In the genomic region with DNA sequence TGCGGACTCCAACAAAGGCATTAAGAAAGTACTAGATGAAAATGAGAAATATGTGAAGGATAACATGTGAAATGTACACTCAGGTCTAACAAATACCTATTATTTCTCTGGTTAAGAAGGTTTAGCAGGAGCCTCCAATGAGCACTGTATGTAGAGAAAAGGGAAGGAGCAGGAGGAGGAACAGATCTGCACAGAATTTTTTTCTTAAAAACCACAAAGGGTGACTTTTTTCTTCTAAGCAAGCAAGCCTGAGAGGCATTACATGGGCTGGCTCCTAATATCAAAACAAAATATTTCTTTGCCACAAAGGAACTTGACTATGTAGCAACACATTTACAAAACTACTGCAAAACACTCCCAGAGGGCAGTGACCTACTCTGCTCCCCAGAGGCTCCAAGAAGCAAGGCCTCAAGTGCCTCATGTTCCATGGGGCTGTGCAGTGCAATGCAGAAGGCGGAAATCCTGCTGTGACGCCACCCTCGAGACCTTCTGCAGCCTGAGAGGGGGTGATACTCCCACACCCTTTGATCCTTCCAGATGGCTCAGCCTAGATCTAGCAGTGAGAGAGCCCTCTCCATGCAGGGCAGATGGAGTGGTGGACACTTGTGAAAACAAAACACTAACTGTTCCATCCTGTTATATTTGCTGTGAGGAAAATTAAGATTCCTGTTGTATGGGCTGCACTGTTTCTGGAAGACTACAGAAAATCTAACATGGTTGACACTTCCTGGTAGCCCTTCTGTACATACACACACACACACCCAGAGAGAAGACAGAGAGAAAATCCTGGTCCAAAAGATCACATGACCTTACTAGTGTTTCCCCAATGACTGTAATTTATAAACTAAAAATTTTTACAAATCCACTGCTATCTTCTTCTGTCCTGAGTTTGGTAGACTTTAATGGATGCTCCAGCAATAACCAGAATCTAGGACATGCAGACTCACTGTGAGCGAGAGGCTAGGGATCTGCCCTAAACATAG, we compare ENCODE assay signal across 1 cellular context.
TF ChIP-seq lines count a peak whose summit lies in the region.

No MANE protein-coding gene starts in this region.

TF ChIP-seq in WTC11, 78 proteins besides CTCF, POLR2A, EP300 and RAD21 (continued from another document):
- TF ChIP-seq, protein P1, sequence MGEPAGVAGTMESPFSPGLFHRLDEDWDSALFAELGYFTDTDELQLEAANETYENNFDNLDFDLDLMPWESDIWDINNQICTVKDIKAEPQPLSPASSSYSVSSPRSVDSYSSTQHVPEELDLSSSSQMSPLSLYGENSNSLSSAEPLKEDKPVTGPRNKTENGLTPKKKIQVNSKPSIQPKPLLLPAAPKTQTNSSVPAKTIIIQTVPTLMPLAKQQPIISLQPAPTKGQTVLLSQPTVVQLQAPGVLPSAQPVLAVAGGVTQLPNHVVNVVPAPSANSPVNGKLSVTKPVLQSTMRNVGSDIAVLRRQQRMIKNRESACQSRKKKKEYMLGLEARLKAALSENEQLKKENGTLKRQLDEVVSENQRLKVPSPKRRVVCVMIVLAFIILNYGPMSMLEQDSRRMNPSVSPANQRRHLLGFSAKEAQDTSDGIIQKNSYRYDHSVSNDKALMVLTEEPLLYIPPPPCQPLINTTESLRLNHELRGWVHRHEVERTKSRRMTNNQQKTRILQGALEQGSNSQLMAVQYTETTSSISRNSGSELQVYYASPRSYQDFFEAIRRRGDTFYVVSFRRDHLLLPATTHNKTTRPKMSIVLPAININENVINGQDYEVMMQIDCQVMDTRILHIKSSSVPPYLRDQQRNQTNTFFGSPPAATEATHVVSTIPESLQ (CRISPR knock-in tag; IDR thresholded peaks at IDR 0.05), result no peak
- TF ChIP-seq, protein P2, sequence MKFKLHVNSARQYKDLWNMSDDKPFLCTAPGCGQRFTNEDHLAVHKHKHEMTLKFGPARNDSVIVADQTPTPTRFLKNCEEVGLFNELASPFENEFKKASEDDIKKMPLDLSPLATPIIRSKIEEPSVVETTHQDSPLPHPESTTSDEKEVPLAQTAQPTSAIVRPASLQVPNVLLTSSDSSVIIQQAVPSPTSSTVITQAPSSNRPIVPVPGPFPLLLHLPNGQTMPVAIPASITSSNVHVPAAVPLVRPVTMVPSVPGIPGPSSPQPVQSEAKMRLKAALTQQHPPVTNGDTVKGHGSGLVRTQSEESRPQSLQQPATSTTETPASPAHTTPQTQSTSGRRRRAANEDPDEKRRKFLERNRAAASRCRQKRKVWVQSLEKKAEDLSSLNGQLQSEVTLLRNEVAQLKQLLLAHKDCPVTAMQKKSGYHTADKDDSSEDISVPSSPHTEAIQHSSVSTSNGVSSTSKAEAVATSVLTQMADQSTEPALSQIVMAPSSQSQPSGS (CRISPR knock-in tag; IDR thresholded peaks at IDR 0.05; ENCODE audit: borderline replicate concordance, low read depth), result no peak
- no peak for TF ChIP-seq FOXP1 (CRISPR knock-in tag; IDR thresholded peaks at IDR 0.05; ENCODE audit: borderline replicate concordance)
- TF ChIP-seq, protein P3, sequence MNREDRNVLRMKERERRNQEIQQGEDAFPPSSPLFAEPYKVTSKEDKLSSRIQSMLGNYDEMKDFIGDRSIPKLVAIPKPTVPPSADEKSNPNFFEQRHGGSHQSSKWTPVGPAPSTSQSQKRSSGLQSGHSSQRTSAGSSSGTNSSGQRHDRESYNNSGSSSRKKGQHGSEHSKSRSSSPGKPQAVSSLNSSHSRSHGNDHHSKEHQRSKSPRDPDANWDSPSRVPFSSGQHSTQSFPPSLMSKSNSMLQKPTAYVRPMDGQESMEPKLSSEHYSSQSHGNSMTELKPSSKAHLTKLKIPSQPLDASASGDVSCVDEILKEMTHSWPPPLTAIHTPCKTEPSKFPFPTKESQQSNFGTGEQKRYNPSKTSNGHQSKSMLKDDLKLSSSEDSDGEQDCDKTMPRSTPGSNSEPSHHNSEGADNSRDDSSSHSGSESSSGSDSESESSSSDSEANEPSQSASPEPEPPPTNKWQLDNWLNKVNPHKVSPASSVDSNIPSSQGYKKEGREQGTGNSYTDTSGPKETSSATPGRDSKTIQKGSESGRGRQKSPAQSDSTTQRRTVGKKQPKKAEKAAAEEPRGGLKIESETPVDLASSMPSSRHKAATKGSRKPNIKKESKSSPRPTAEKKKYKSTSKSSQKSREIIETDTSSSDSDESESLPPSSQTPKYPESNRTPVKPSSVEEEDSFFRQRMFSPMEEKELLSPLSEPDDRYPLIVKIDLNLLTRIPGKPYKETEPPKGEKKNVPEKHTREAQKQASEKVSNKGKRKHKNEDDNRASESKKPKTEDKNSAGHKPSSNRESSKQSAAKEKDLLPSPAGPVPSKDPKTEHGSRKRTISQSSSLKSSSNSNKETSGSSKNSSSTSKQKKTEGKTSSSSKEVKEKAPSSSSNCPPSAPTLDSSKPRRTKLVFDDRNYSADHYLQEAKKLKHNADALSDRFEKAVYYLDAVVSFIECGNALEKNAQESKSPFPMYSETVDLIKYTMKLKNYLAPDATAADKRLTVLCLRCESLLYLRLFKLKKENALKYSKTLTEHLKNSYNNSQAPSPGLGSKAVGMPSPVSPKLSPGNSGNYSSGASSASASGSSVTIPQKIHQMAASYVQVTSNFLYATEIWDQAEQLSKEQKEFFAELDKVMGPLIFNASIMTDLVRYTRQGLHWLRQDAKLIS (CRISPR knock-in tag; IDR thresholded peaks at IDR 0.05; ENCODE audit: borderline replicate concordance), result no peak
- TF ChIP-seq ZNF416 (CRISPR knock-in tag; IDR thresholded peaks at IDR 0.05), result no peak
- TF ChIP-seq, protein P4, sequence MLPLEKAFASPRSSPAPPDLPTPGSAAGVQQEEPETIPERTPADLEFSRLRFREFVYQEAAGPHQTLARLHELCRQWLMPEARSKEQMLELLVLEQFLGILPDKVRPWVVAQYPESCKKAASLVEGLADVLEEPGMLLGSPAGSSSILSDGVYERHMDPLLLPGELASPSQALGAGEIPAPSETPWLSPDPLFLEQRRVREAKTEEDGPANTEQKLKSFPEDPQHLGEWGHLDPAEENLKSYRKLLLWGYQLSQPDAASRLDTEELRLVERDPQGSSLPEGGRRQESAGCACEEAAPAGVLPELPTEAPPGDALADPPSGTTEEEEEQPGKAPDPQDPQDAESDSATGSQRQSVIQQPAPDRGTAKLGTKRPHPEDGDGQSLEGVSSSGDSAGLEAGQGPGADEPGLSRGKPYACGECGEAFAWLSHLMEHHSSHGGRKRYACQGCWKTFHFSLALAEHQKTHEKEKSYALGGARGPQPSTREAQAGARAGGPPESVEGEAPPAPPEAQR (CRISPR knock-in tag; IDR thresholded peaks at IDR 0.05), result no peak
- TF ChIP-seq IRF2 (CRISPR knock-in tag; IDR thresholded peaks at IDR 0.05; ENCODE audit: borderline replicate concordance, low read depth), result no peak
- TF ChIP-seq NFE2L1 (CRISPR knock-in tag; IDR thresholded peaks at IDR 0.05), result no peak
- TF ChIP-seq, protein P5, sequence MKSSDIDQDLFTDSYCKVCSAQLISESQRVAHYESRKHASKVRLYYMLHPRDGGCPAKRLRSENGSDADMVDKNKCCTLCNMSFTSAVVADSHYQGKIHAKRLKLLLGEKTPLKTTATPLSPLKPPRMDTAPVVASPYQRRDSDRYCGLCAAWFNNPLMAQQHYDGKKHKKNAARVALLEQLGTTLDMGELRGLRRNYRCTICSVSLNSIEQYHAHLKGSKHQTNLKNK (CRISPR knock-in tag; IDR thresholded peaks at IDR 0.05), result no peak
- TF ChIP-seq NR3C1 (CRISPR knock-in tag; conservative IDR thresholded peaks at IDR 0.05; ENCODE audit: low read depth), result no peak
- TF ChIP-seq EMX1 (CRISPR knock-in tag; IDR thresholded peaks at IDR 0.05), result no peak
